ENCODE assay signal across 8 cellular contexts in genomic region chr3:179181021-179181472, GRCh38. TPM values are rescaled to one million over a fixed set of nuclear protein-coding genes. Genes with fewer than 3 reads are reported as not detected.
DNase-seq lines count a peak whose midpoint lies in the region; ATAC-seq and TF ChIP-seq lines count a peak whose summit lies in the region.

No MANE protein-coding gene starts in this region.

- no peaks in the 10 kb centered on the region for H3K27me3 Mint-ChIP-seq in stimulated activated naive B cell treated with anti-CD40 and anti-IgM and Interleukin-4, amounts not matched to agents 10 μg/mL and 1 μg/mL and 100 μg/mL, for 72 hours
- no peaks in the 10 kb centered on the region for H3K27me3 Mint-ChIP-seq in effector memory CD8-positive, alpha-beta T cell
- no peaks in the 10 kb centered on the region for H3K27me3 Mint-ChIP-seq in type B pancreatic cell

- no peaks in the 10 kb centered on the region for H3K9me3 Mint-ChIP-seq in stimulated activated naive B cell treated with anti-CD40 and anti-IgM and Interleukin-4, amounts not matched to agents 10 μg/mL and 1 μg/mL and 100 μg/mL, for 72 hours
- no peaks in the 10 kb centered on the region for H3K9me3 Mint-ChIP-seq in effector memory CD8-positive, alpha-beta T cell
- H3K9me3 Mint-ChIP-seq in type B pancreatic cell, result no peaks in the 10 kb centered on the region

- H3K4me3 Mint-ChIP-seq in stimulated activated naive B cell treated with anti-CD40 and anti-IgM and Interleukin-4, amounts not matched to agents 10 μg/mL and 1 μg/mL and 100 μg/mL, for 72 hours, result peak overlapping the region; percentile 41 to 65
- no peak overlapping the region for H3K4me3 Mint-ChIP-seq in effector memory CD8-positive, alpha-beta T cell
- no peak overlapping the region for H3K4me3 Mint-ChIP-seq in type B pancreatic cell

- no peak for TF ChIP-seq POLR2A in erythroblast (IDR thresholded peaks at IDR 0.05; ENCODE audit: low read length)

- no peaks in the 10 kb centered on the region for H3K36me3 Mint-ChIP-seq in stimulated activated naive B cell treated with anti-CD40 and anti-IgM and Interleukin-4, amounts not matched to agents 10 μg/mL and 1 μg/mL and 100 μg/mL, for 72 hours
- peaks cover 4% of the 10 kb centered on the region for H3K36me3 Mint-ChIP-seq in effector memory CD8-positive, alpha-beta T cell (ENCODE audit: insufficient read depth)
- H3K36me3 Mint-ChIP-seq in type B pancreatic cell, result no peaks in the 10 kb centered on the region

- H3K4me1 Mint-ChIP-seq in stimulated activated naive B cell treated with anti-CD40 and anti-IgM and Interleukin-4, amounts not matched to agents 10 μg/mL and 1 μg/mL and 100 μg/mL, for 72 hours, result peaks cover 22 to 40% of the 10 kb centered on the region in 2 donors
- peaks cover 16 to 41% of the 10 kb centered on the region in 2 donors for H3K4me1 Mint-ChIP-seq in effector memory CD8-positive, alpha-beta T cell (ENCODE audit: low read depth in 2 of 2)
- peaks cover 14% of the 10 kb centered on the region for H3K4me1 Mint-ChIP-seq in type B pancreatic cell (ENCODE audit: unreplicated experiment)

- peak; percentile 43 for DNase-seq in Ammon's horn (ENCODE audit: low spot score)
- peak; percentile 55 for DNase-seq in HT1080 (ENCODE audit: low read depth)
- DNase-seq in erythroblast (lab: John Stamatoyannopoulos, UW), result peak; percentile 30 to 51
- DNase-seq in stimulated activated naive B cell treated with anti-CD40 and anti-IgM and Interleukin-4, amounts not matched to agents 10 μg/mL and 1 μg/mL and 100 μg/mL, for 72 hours, result no peak
- DNase-seq in effector memory CD8-positive, alpha-beta T cell, result no peak
- DNase-seq in NCI-H510A treated with DMSO at 0.1 percent for 48 hours (lab: John Stamatoyannopoulos, UW), result no peak
- no peak for DNase-seq in type B pancreatic cell (ENCODE audit: extremely low spot score, unreplicated experiment)

- no peak for TF ChIP-seq CTCF in type B pancreatic cell (conservative IDR thresholded peaks at IDR 0.05)

- ATAC-seq in GM21381 (IDR thresholded peaks at IDR 0.05; ENCODE audit: unreplicated experiment), result peak; percentile 62
- ATAC-seq in stimulated activated naive B cell treated with anti-CD40 and anti-IgM and Interleukin-4, amounts not matched to agents 10 μg/mL and 1 μg/mL and 100 μg/mL, for 72 hours (replicated peaks), result peak; percentile 88 to 90
- ATAC-seq in effector memory CD8-positive, alpha-beta T cell (replicated peaks), result no peak

- H3K27ac Mint-ChIP-seq in stimulated activated naive B cell treated with anti-CD40 and anti-IgM and Interleukin-4, amounts not matched to agents 10 μg/mL and 1 μg/mL and 100 μg/mL, for 72 hours, result no peak overlapping the region
- peak overlapping the region in 1 of 2 donors; percentile 1 for H3K27ac Mint-ChIP-seq in effector memory CD8-positive, alpha-beta T cell
- no peak overlapping the region for H3K27ac Mint-ChIP-seq in type B pancreatic cell

RNA-seq across cellular contexts. Expression of gene PIK3CA, which starts 32.9 kb away (rescaled TPM):
- total RNA-seq in HT1080 (2014; rRNA removed; shearing (Covaris generic)), result 20.7 and 23.6 TPM in 2 replicates
- polyA plus RNA-seq in HT1080 (2015; cell fraction: cytosol; rRNA removed), result 16.1 and 19.2 TPM in 2 replicates
- polyA plus RNA-seq in HT1080 (2015; cell fraction: nucleus; rRNA removed), result 21.9 and 25.6 TPM in 2 replicates
- 16.0 and 17.6 TPM in 2 replicates for total RNA-seq in type B pancreatic cell (ENCODE audit: low replicate concordance)

Comparison
In these comparisons a context has a peak if more than half of its experiments do, and no peak if none do; other contexts are left out.
1. DNase-seq: peak in Ammon's horn (single experiment), HT1080 (single experiment) and erythroblast (2 of 2); none in stimulated activated naive B cell treated with anti-CD40 and anti-IgM and Interleukin-4, amounts not matched to agents 10 μg/mL and 1 μg/mL and 100 μg/mL, for 72 hours (single experiment), effector memory CD8-positive, alpha-beta T cell (0 of 3), NCI-H510A treated with DMSO at 0.1 percent for 48 hours (single experiment) and type B pancreatic cell (single experiment).
2. H3K4me3 Mint-ChIP-seq: peak in stimulated activated naive B cell treated with anti-CD40 and anti-IgM and Interleukin-4, amounts not matched to agents 10 μg/mL and 1 μg/mL and 100 μg/mL, for 72 hours (2 of 2); none in effector memory CD8-positive, alpha-beta T cell (0 of 2) and type B pancreatic cell (single experiment).